ENCODE assay signal across 20 cellular contexts in the genomic region with DNA sequence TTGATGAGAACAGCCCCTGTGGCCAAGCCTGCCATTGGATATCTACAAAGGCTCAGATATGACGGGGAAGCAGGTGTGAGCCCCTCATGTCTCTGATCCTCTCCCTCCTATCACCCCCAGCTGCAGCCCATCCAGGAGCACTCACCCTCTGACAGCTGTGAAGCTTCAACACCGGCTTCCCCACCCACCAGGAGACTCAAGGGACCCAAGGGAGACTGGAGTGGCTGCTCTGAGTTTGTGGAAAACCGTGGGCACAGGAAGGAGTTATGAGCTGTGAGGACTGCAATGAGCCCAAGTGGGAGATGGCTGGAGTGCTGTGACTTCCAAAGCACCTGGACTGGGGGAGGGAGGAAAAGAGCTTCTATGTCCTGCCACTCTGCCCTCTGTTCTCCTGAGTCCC. TPM values are rescaled to one million over a fixed set of nuclear protein-coding genes. Genes with fewer than 3 reads are reported as not detected.
A peak's percentile ranks its signal among the peaks of the same experiment; 100 is the strongest.
DNase-seq lines count a peak whose midpoint lies in the region; ATAC-seq, FAIRE-seq and TF ChIP-seq lines count a peak whose summit lies in the region.
"Had no signal": no experiment of that assay in that cellular context is flagged by ENCODE, and none has a peak within 500 bp of the region (broad histone marks: within the 10 kb centered on the region; RNA-seq: fewer than 3 reads in every experiment).

No MANE protein-coding gene starts in this region.

- peak overlapping the region; percentile 29 for H3K27ac Mint-ChIP-seq in osteocyte (ENCODE audit: unreplicated experiment)
- H3K27ac Mint-ChIP-seq: CD8-positive, alpha-beta memory T cell had no signal

- TF ChIP-seq CTCF in osteocyte (IDR thresholded peaks at IDR 0.05) = no peak

- FAIRE-seq in frontal cortex (lab: Jason Lieb, UNC) = no peak
- FAIRE-seq: GM12892, GM18507 had no signal

- peaks cover 7% of the 10 kb centered on the region for H3K27me3 Mint-ChIP-seq in osteocyte (ENCODE audit: unreplicated experiment)

- H3K4me3 ChIP-seq in right cardiac atrium (ENCODE audit: low read length) = no peak overlapping the region
- H3K4me3 ChIP-seq: BLaER1 treated with 17β-estradiol and CSF1 and Interleukin-3, amounts not matched to agents 10 nM and 100 nM had no signal

- H3K27me3 ChIP-seq in right cardiac atrium (ENCODE audit: control insufficient read depth, insufficient read depth) = no peaks in the 10 kb centered on the region
- H3K27me3 ChIP-seq: BLaER1 treated with 17β-estradiol and CSF1 and Interleukin-3, amounts not matched to agents 10 nM and 100 nM had no signal

- H3K4me1 ChIP-seq in right cardiac atrium (ENCODE audit: control insufficient read depth, insufficient read depth, low read length) = no peaks in the 10 kb centered on the region

- intact Hi-C loops in left ventricle myocardium superior (cut with micrococcal nuclease) (no loop called here), right cardiac atrium (cut with DNase I) (no loop called here)

- peaks cover 16% of the 10 kb centered on the region for H3K4me1 Mint-ChIP-seq in osteocyte (ENCODE audit: unreplicated experiment)
- H3K4me1 Mint-ChIP-seq: CD8-positive, alpha-beta memory T cell had no signal

- peaks cover 6% of the 10 kb centered on the region for H3K9me3 Mint-ChIP-seq in osteocyte (ENCODE audit: unreplicated experiment)

- ATAC-seq in left ventricle myocardium superior (peak; percentile 26), right cardiac atrium (no peak), HG03175 (IDR thresholded peaks at IDR 0.05; ENCODE audit: unreplicated experiment) (no peak), GM19328 (IDR thresholded peaks at IDR 0.05; ENCODE audit: unreplicated experiment) (no peak)
- ATAC-seq: HCT116 had no signal

- DNase-seq in left ventricle myocardium superior = no peak
- DNase-seq in right cardiac atrium = no peak
- no peak for DNase-seq in epithelial cell of prostate (ENCODE audit: low read depth, low spot score)
- DNase-seq in osteocyte (ENCODE audit: extremely low spot score, unreplicated experiment) = no peak
- no peak for DNase-seq in frontal cortex (ENCODE audit: low spot score in 2 of 2)
- DNase-seq: CD8-positive, alpha-beta memory T cell; GOT3; KG1; MV-4-11; NCI-H1694 treated with DMSO at 0.1 percent for 48 hours; NCI-H510A treated with DMSO at 0.1 percent for 48 hours; NCI-H82; OCI-M1; SHP77 had no signal

- whole genome bisulfite sequencing in right cardiac atrium = 34% methylated on average over 3 of the region's 3 CpGs

- no peak overlapping the region for H3K27ac ChIP-seq in right cardiac atrium (ENCODE audit: low read length)
- peak overlapping the region; percentile 33 for H3K27ac ChIP-seq in epithelial cell of prostate
- H3K27ac ChIP-seq: BLaER1 treated with 17β-estradiol and CSF1 and Interleukin-3, amounts not matched to agents 10 nM and 100 nM had no signal

- H3K4me3 Mint-ChIP-seq in osteocyte (ENCODE audit: unreplicated experiment) = no peak overlapping the region

- H3K9me3 ChIP-seq in right cardiac atrium (ENCODE audit: control insufficient read depth, low read length) = peaks cover 2% of the 10 kb centered on the region

- H3K36me3 Mint-ChIP-seq in osteocyte (ENCODE audit: unreplicated experiment) = no peaks in the 10 kb centered on the region

RNA-seq across cellular contexts. Expression of gene IFI27L2, which starts 7.9 kb away (rescaled TPM):
- total RNA-seq in left ventricle myocardium superior = 41.1 TPM
- total RNA-seq in right cardiac atrium = 10 to 100 TPM; 63.3 to 88.4 (median 65.5) TPM
- polyA plus RNA-seq in right cardiac atrium = 104 TPM
- total RNA-seq in osteocyte = 42.5 and 44.7 TPM in 2 replicates
- total RNA-seq in frontal cortex = 17.9 TPM

RNA-seq across cellular contexts. Expression of gene IFI27, which starts 10.9 kb away (rescaled TPM):
- 151 TPM for total RNA-seq in left ventricle myocardium superior
- total RNA-seq in right cardiac atrium = 100 to 1,000 TPM in 2 of 4 donors, 10 to 100 TPM in 2; 70.0 to 289 (median 127) TPM
- 298 TPM for polyA plus RNA-seq in right cardiac atrium
- 1.5 and 2.6 TPM in 2 replicates for total RNA-seq in osteocyte
- total RNA-seq in frontal cortex = 9.0 TPM

RNA-seq across cellular contexts. Expression of gene IFI27L1, which starts 40.4 kb away (rescaled TPM):
- 9.7 TPM for total RNA-seq in left ventricle myocardium superior
- 10 to 100 TPM; 12.7 to 23.1 (median 15.1) TPM for total RNA-seq in right cardiac atrium
- polyA plus RNA-seq in right cardiac atrium = 37.9 TPM
- total RNA-seq in osteocyte = 25.8 and 30.0 TPM in 2 replicates
- 7.3 TPM for total RNA-seq in frontal cortex

RNA-seq across cellular contexts. Expression of gene DDX24, which starts 40.5 kb away (rescaled TPM):
- total RNA-seq in left ventricle myocardium superior (198 TPM), right cardiac atrium (100 to 1,000 TPM; 227 to 268 (median 261) TPM), osteocyte (167 and 170 TPM in 2 replicates), frontal cortex (112 TPM)
- polyA plus RNA-seq in right cardiac atrium = 138 TPM

RNA-seq across cellular contexts. Expression of gene PPP4R4, which starts 52.6 kb away (rescaled TPM):
- 0.30 TPM for total RNA-seq in left ventricle myocardium superior
- total RNA-seq in right cardiac atrium = under 1 TPM; 0.41 to 0.74 (median 0.48) TPM
- polyA plus RNA-seq in right cardiac atrium = 0.27 TPM
- total RNA-seq in osteocyte = not detected in 2 replicates
- 1.6 TPM for total RNA-seq in frontal cortex
